8 cellular contexts compared by ENCODE assay signal in the genomic region with DNA sequence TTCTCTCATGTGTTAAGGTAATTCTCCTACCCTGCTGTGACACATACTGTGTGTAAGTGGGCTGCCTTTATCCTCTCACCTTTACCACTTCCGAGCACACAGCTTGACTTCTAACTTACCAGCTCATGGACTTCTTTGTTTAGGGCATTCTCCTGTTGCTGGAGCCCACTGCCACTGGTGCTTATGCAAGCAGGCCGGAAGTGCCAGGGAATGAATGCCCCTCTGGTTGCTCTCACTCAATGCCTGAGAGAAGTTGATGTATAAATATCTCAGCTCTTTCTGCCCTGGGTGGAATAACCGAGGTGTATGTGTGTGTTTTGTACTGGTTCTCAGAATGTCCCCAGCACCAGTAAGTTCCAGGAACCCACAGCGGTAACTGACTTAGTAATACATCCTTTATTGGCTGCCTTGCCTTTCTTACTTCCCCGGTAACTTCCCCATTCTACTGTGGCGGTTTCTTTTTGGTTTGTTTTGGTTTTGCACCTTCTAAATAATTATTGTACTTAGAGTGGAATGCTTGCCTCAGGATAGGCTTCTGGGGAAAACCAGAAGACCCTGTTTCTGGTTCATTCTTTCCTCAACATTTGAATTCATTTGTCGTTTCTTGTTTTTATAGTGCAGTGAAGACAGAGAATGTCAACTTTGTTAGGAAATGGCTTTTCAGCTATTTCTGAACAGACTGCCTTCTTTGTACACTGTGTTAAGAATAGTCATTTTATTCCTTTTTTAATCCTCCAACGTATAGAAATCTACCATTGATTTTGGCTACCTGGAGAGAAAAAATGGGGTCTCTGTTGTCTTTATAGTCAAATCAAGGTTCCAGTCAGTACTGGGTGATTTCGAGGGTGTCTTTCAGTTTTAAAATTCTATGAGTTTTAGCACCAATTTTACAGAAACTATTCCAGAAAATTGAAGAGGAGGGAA. TPM values are rescaled to one million over a fixed set of nuclear protein-coding genes. Genes with fewer than 3 reads are reported as not detected.
DNase-seq lines count a peak whose midpoint lies in the region; ATAC-seq, FAIRE-seq and TF ChIP-seq lines count a peak whose summit lies in the region.

No MANE protein-coding gene starts in this region.

- TF ChIP-seq CTCF in SU-DHL-6 (IDR thresholded peaks at IDR 0.05; ENCODE audit: insufficient read depth, low read length, poor library complexity, severe bottlenecking) (no peak), BE2C (IDR thresholded peaks at IDR 0.05; ENCODE audit: low read depth, low read length) (no peak)

- H3K4me1 Mint-ChIP-seq in CD4-positive, CD25-positive, alpha-beta regulatory T cell: peaks cover 5 to 39% (median 22%) of the 10 kb centered on the region in 4 donors

- WGBS in small intestine, 3 donors: 47 to 64% (median 53%) methylated on average over 9 of the region's 9 CpGs

- no peaks in the 10 kb centered on the region for H3F3A ChIP-seq in SU-DHL-6 (ENCODE audit: insufficient read depth)

- H3K4me1 ChIP-seq in CD4-positive, CD25-positive, alpha-beta regulatory T cell (ENCODE audit: control insufficient read depth, insufficient read depth, low read length, poor library complexity, severe bottlenecking): peaks cover 9% of the 10 kb centered on the region
- no peaks in the 10 kb centered on the region for H3K4me1 ChIP-seq in small intestine (ENCODE audit: control insufficient read depth in 2 of 2, insufficient read depth in 1 of 2, low read depth in 1 of 2, low read length in 1 of 2)
- no peaks in the 10 kb centered on the region for H3K4me1 ChIP-seq in BE2C

- peak overlapping the region; percentile 71 for H3K27ac ChIP-seq in CD4-positive, CD25-positive, alpha-beta regulatory T cell (ENCODE audit: insufficient read depth, low read length, poor library complexity, severe bottlenecking)
- no peak overlapping the region for H3K27ac ChIP-seq in SU-DHL-6 (ENCODE audit: low read depth, low read length)
- H3K27ac ChIP-seq in small intestine (ENCODE audit: low read depth in 1 of 2, low read length in 1 of 2): peak overlapping the region in 1 of 2 donors; percentile 79

- H2AFZ ChIP-seq in SU-DHL-6 (ENCODE audit: low read depth, low read length, severe bottlenecking): peak overlapping the region; percentile 51

- FAIRE-seq in small intestine (lab: Jason Lieb, UNC): no peak

- peak overlapping the region; percentile 58 for H3K4me2 ChIP-seq in SU-DHL-6 (ENCODE audit: low read depth, low read length, poor library complexity, severe bottlenecking)

- ATAC-seq in CD4-positive, CD25-positive, alpha-beta regulatory T cell (ENCODE audit: low read depth in 2 of 2): peak; percentile 93 to 95
- ATAC-seq in GM19397 (IDR thresholded peaks at IDR 0.05; ENCODE audit: unreplicated experiment): peak; percentile 86
- peak; percentile 96 for ATAC-seq in HG03432 (IDR thresholded peaks at IDR 0.05; ENCODE audit: unreplicated experiment)

- no peaks in the 10 kb centered on the region for H4K20me1 ChIP-seq in SU-DHL-6 (ENCODE audit: low read depth, low read length)

- no peak overlapping the region for H3K9ac ChIP-seq in SU-DHL-6 (ENCODE audit: low read length)

- H3K27ac Mint-ChIP-seq in CD4-positive, CD25-positive, alpha-beta regulatory T cell: peak overlapping the region; percentile 88 to 97 (median 90)

- H3K4me3 ChIP-seq in CD4-positive, CD25-positive, alpha-beta regulatory T cell (ENCODE audit: low read depth, low read length): peak overlapping the region; percentile 85
- H3K4me3 ChIP-seq in SU-DHL-6 (ENCODE audit: insufficient read depth, low read length, poor library complexity, severe bottlenecking) (no peak overlapping the region), small intestine (ENCODE audit: low read depth in 1 of 2, low read length in 2 of 2) (no peak overlapping the region), BE2C (ENCODE audit: low read depth, low read length) (no peak overlapping the region)

- H3K9me2 ChIP-seq in SU-DHL-6 (replicated peaks; ENCODE audit: insufficient read depth, low read length): no peaks in the 10 kb centered on the region

- peak overlapping the region; percentile 83 to 97 (median 87) for H3K4me3 Mint-ChIP-seq in CD4-positive, CD25-positive, alpha-beta regulatory T cell

- H3K27me3 ChIP-seq in CD4-positive, CD25-positive, alpha-beta regulatory T cell (ENCODE audit: control insufficient read depth, insufficient read depth, low read length): no peaks in the 10 kb centered on the region
- no peaks in the 10 kb centered on the region for H3K27me3 ChIP-seq in SU-DHL-6 (ENCODE audit: low read length)
- H3K27me3 ChIP-seq in small intestine (ENCODE audit: control insufficient read depth in 2 of 2, insufficient read depth in 2 of 2, low read length in 2 of 2): no peaks in the 10 kb centered on the region
- H3K27me3 ChIP-seq in BE2C: no peaks in the 10 kb centered on the region

- no peaks in the 10 kb centered on the region for H3K79me2 ChIP-seq in SU-DHL-6 (ENCODE audit: insufficient read depth, low read length)

- H3K9me3 ChIP-seq in CD4-positive, CD25-positive, alpha-beta regulatory T cell (ENCODE audit: control insufficient read depth in 2 of 2, low read length in 2 of 2): no peaks in the 10 kb centered on the region
- no peaks in the 10 kb centered on the region for H3K9me3 ChIP-seq in SU-DHL-6 (ENCODE audit: insufficient read depth, low read length)
- no peaks in the 10 kb centered on the region for H3K9me3 ChIP-seq in small intestine (ENCODE audit: control insufficient read depth, low read depth)
- no peaks in the 10 kb centered on the region for H3K9me3 ChIP-seq in BE2C

- H3K27me3 Mint-ChIP-seq in CD4-positive, CD25-positive, alpha-beta regulatory T cell: no peaks in the 10 kb centered on the region

- H3K36me3 Mint-ChIP-seq in CD4-positive, CD25-positive, alpha-beta regulatory T cell: no peaks in the 10 kb centered on the region

- peak; percentile 1 to 89 (median 38) for DNase-seq in CD4-positive, CD25-positive, alpha-beta regulatory T cell
- DNase-seq in central memory CD4-positive, alpha-beta T cell: peak; percentile 43
- peak; percentile 31 for DNase-seq in small intestine
- DNase-seq in BE2C: no peak
- DNase-seq in SW480 (ENCODE audit: low spot score): no peak

- no peaks in the 10 kb centered on the region for H3K36me3 ChIP-seq in CD4-positive, CD25-positive, alpha-beta regulatory T cell (ENCODE audit: control insufficient read depth, insufficient read depth, low read length)
- H3K36me3 ChIP-seq in SU-DHL-6 (ENCODE audit: low read length): no peaks in the 10 kb centered on the region
- no peaks in the 10 kb centered on the region for H3K36me3 ChIP-seq in small intestine (ENCODE audit: control insufficient read depth in 2 of 2, insufficient read depth in 2 of 2, low read length in 2 of 2)
- no peaks in the 10 kb centered on the region for H3K36me3 ChIP-seq in BE2C

- H3K9me3 Mint-ChIP-seq in CD4-positive, CD25-positive, alpha-beta regulatory T cell: no peaks in the 10 kb centered on the region

RNA-seq across cellular contexts. Expression of a gene that starts 45.4 kb away (rescaled TPM):
- not detected for total RNA-seq in CD4-positive, CD25-positive, alpha-beta regulatory T cell
- not detected for polyA plus RNA-seq in CD4-positive, CD25-positive, alpha-beta regulatory T cell
- polyA plus RNA-seq in small intestine: under 1 TPM in 2 of 3 donors, not detected in 1; 0.04 to 0.54 TPM
- not detected for polyA plus RNA-seq in BE2C (2012; ENCODE audit: insufficient read depth, insufficient read length, low read depth)

RNA-seq across cellular contexts. Expression of a gene that starts 45.5 kb away (rescaled TPM):
- 13.5 TPM for total RNA-seq in CD4-positive, CD25-positive, alpha-beta regulatory T cell
- 10 to 100 TPM; 13.9 to 20.9 (median 15.2) TPM for polyA plus RNA-seq in CD4-positive, CD25-positive, alpha-beta regulatory T cell
- polyA plus RNA-seq in small intestine: 10 to 100 TPM; 15.7 to 30.2 (median 28.6) TPM
- polyA plus RNA-seq in BE2C (2012; ENCODE audit: insufficient read depth, insufficient read length, low read depth): 21.7 TPM

Comparison
In these comparisons a context has a peak if more than half of its experiments do, and no peak if none do; other contexts are left out.
1. DNase-seq: peak in CD4-positive, CD25-positive, alpha-beta regulatory T cell (3 of 3), central memory CD4-positive, alpha-beta T cell (single experiment) and small intestine (single experiment); none in BE2C (single experiment) and SW480 (single experiment).
2. Peak in every context shown above with its lines, with median percentiles within 50 percentile points of each other: ATAC-seq.